Comparison of ENCODE assay signal across 1 cellular context in the genomic region with DNA sequence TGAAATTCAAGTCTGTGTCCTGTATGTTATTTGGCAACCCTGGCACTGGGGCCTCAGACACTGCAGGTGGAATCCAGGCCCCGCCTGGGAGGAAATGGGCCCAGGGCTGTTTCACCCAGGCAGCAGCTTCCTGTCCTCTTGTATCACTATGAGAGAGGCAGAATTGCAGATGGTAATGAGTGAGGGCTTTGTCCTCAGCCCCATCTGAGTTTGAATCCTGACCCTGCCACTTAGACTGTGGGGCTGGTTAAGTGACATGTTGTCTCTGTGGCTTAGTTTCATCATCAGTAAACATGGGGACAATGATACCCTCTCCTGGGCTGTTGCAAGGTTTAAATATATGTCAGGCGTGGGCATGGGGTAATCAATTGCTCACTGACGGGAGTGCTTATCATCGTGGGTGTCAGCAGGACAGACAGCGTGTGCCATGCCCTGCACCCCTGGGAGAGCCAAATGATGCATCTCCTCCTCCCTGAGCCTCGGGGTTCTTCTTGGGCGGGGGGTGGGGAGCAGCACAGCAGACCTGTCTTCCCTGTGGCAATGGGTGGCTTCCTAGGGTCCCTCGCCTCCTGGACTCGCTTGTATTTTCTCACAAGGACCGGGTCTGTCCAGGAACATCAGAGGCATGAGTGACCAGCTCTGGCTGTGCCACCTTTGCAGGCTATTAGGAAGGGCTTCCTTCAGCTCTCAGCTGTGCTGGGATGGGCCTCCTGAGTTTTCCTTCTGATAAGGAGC.
TF ChIP-seq lines count a peak whose summit lies in the region.

No MANE protein-coding gene starts in this region.

TF ChIP-seq in HepG2, 621 proteins besides CTCF, POLR2A, EP300 and RAD21 (continued from another document and continues in another):
- TF ChIP-seq, protein P1, sequence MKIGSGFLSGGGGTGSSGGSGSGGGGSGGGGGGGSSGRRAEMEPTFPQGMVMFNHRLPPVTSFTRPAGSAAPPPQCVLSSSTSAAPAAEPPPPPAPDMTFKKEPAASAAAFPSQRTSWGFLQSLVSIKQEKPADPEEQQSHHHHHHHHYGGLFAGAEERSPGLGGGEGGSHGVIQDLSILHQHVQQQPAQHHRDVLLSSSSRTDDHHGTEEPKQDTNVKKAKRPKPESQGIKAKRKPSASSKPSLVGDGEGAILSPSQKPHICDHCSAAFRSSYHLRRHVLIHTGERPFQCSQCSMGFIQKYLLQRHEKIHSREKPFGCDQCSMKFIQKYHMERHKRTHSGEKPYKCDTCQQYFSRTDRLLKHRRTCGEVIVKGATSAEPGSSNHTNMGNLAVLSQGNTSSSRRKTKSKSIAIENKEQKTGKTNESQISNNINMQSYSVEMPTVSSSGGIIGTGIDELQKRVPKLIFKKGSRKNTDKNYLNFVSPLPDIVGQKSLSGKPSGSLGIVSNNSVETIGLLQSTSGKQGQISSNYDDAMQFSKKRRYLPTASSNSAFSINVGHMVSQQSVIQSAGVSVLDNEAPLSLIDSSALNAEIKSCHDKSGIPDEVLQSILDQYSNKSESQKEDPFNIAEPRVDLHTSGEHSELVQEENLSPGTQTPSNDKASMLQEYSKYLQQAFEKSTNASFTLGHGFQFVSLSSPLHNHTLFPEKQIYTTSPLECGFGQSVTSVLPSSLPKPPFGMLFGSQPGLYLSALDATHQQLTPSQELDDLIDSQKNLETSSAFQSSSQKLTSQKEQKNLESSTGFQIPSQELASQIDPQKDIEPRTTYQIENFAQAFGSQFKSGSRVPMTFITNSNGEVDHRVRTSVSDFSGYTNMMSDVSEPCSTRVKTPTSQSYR (CRISPR knock-in tag; IDR thresholded peaks at IDR 0.05; ENCODE audit: borderline replicate concordance) = no peak; the same call in 1 of the 2 replicates
- no peak for TF ChIP-seq CENPX (CRISPR knock-in tag; IDR thresholded peaks at IDR 0.05)
- TF ChIP-seq, protein P2, sequence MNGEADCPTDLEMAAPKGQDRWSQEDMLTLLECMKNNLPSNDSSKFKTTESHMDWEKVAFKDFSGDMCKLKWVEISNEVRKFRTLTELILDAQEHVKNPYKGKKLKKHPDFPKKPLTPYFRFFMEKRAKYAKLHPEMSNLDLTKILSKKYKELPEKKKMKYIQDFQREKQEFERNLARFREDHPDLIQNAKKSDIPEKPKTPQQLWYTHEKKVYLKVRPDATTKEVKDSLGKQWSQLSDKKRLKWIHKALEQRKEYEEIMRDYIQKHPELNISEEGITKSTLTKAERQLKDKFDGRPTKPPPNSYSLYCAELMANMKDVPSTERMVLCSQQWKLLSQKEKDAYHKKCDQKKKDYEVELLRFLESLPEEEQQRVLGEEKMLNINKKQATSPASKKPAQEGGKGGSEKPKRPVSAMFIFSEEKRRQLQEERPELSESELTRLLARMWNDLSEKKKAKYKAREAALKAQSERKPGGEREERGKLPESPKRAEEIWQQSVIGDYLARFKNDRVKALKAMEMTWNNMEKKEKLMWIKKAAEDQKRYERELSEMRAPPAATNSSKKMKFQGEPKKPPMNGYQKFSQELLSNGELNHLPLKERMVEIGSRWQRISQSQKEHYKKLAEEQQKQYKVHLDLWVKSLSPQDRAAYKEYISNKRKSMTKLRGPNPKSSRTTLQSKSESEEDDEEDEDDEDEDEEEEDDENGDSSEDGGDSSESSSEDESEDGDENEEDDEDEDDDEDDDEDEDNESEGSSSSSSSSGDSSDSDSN (CRISPR knock-in tag; IDR thresholded peaks at IDR 0.05) = peak; percentile 47; the same call in 1 of the 2 replicates
- no peak for TF ChIP-seq TCF7 (IDR thresholded peaks at IDR 0.05; ENCODE audit: low read depth)
- no peak for TF ChIP-seq ZNF713 (CRISPR knock-in tag; IDR thresholded peaks at IDR 0.05)
- TF ChIP-seq ZBTB42 (CRISPR knock-in tag; IDR thresholded peaks at IDR 0.05) = no peak
- no peak for TF ChIP-seq NFATC3 (CRISPR knock-in tag; IDR thresholded peaks at IDR 0.05)
- TF ChIP-seq, protein P3, sequence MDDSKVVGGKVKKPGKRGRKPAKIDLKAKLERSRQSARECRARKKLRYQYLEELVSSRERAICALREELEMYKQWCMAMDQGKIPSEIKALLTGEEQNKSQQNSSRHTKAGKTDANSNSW (CRISPR knock-in tag; IDR thresholded peaks at IDR 0.05; ENCODE audit: borderline replicate concordance) = no peak
- TF ChIP-seq, protein P4, sequence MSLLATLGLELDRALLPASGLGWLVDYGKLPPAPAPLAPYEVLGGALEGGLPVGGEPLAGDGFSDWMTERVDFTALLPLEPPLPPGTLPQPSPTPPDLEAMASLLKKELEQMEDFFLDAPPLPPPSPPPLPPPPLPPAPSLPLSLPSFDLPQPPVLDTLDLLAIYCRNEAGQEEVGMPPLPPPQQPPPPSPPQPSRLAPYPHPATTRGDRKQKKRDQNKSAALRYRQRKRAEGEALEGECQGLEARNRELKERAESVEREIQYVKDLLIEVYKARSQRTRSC (CRISPR knock-in tag; IDR thresholded peaks at IDR 0.05; ENCODE audit: low read depth) = no peak
- TF ChIP-seq ZNF558 (CRISPR knock-in tag; IDR thresholded peaks at IDR 0.05; ENCODE audit: borderline replicate concordance) = no peak
- TF ChIP-seq, protein P5, sequence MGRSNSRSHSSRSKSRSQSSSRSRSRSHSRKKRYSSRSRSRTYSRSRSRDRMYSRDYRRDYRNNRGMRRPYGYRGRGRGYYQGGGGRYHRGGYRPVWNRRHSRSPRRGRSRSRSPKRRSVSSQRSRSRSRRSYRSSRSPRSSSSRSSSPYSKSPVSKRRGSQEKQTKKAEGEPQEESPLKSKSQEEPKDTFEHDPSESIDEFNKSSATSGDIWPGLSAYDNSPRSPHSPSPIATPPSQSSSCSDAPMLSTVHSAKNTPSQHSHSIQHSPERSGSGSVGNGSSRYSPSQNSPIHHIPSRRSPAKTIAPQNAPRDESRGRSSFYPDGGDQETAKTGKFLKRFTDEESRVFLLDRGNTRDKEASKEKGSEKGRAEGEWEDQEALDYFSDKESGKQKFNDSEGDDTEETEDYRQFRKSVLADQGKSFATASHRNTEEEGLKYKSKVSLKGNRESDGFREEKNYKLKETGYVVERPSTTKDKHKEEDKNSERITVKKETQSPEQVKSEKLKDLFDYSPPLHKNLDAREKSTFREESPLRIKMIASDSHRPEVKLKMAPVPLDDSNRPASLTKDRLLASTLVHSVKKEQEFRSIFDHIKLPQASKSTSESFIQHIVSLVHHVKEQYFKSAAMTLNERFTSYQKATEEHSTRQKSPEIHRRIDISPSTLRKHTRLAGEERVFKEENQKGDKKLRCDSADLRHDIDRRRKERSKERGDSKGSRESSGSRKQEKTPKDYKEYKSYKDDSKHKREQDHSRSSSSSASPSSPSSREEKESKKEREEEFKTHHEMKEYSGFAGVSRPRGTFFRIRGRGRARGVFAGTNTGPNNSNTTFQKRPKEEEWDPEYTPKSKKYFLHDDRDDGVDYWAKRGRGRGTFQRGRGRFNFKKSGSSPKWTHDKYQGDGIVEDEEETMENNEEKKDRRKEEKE (IDR thresholded peaks at IDR 0.05) = no peak
- TF ChIP-seq ZNF232 (CRISPR knock-in tag; IDR thresholded peaks at IDR 0.05; ENCODE audit: borderline replicate concordance) = no peak
- TF ChIP-seq, protein P6, sequence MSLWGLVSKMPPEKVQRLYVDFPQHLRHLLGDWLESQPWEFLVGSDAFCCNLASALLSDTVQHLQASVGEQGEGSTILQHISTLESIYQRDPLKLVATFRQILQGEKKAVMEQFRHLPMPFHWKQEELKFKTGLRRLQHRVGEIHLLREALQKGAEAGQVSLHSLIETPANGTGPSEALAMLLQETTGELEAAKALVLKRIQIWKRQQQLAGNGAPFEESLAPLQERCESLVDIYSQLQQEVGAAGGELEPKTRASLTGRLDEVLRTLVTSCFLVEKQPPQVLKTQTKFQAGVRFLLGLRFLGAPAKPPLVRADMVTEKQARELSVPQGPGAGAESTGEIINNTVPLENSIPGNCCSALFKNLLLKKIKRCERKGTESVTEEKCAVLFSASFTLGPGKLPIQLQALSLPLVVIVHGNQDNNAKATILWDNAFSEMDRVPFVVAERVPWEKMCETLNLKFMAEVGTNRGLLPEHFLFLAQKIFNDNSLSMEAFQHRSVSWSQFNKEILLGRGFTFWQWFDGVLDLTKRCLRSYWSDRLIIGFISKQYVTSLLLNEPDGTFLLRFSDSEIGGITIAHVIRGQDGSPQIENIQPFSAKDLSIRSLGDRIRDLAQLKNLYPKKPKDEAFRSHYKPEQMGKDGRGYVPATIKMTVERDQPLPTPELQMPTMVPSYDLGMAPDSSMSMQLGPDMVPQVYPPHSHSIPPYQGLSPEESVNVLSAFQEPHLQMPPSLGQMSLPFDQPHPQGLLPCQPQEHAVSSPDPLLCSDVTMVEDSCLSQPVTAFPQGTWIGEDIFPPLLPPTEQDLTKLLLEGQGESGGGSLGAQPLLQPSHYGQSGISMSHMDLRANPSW (CRISPR knock-in tag; IDR thresholded peaks at IDR 0.05; ENCODE audit: borderline replicate concordance) = no peak
- TF ChIP-seq PLRG1 (conservative IDR thresholded peaks at IDR 0.05) = no peak
- TF ChIP-seq ESRRA (CRISPR knock-in tag; IDR thresholded peaks at IDR 0.05; ENCODE audit: low read depth) = no peak; the same call in 1 of the 2 replicates
- TF ChIP-seq, protein P7, sequence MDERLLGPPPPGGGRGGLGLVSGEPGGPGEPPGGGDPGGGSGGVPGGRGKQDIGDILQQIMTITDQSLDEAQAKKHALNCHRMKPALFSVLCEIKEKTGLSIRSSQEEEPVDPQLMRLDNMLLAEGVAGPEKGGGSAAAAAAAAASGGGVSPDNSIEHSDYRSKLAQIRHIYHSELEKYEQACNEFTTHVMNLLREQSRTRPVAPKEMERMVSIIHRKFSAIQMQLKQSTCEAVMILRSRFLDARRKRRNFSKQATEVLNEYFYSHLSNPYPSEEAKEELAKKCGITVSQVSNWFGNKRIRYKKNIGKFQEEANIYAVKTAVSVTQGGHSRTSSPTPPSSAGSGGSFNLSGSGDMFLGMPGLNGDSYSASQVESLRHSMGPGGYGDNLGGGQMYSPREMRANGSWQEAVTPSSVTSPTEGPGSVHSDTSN (CRISPR knock-in tag; IDR thresholded peaks at IDR 0.05) = peak; percentile 53; the same call in 1 of the 2 replicates
- TF ChIP-seq, protein P8, sequence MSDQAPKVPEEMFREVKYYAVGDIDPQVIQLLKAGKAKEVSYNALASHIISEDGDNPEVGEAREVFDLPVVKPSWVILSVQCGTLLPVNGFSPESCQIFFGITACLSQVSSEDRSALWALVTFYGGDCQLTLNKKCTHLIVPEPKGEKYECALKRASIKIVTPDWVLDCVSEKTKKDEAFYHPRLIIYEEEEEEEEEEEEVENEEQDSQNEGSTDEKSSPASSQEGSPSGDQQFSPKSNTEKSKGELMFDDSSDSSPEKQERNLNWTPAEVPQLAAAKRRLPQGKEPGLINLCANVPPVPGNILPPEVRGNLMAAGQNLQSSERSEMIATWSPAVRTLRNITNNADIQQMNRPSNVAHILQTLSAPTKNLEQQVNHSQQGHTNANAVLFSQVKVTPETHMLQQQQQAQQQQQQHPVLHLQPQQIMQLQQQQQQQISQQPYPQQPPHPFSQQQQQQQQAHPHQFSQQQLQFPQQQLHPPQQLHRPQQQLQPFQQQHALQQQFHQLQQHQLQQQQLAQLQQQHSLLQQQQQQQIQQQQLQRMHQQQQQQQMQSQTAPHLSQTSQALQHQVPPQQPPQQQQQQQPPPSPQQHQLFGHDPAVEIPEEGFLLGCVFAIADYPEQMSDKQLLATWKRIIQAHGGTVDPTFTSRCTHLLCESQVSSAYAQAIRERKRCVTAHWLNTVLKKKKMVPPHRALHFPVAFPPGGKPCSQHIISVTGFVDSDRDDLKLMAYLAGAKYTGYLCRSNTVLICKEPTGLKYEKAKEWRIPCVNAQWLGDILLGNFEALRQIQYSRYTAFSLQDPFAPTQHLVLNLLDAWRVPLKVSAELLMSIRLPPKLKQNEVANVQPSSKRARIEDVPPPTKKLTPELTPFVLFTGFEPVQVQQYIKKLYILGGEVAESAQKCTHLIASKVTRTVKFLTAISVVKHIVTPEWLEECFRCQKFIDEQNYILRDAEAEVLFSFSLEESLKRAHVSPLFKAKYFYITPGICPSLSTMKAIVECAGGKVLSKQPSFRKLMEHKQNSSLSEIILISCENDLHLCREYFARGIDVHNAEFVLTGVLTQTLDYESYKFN (CRISPR knock-in tag; conservative IDR thresholded peaks at IDR 0.05) = peak; percentile 83
- no peak for TF ChIP-seq ZNF326 (CRISPR knock-in tag; IDR thresholded peaks at IDR 0.05; ENCODE audit: borderline replicate concordance)
- no peak for TF ChIP-seq ZNF367 (CRISPR knock-in tag; IDR thresholded peaks at IDR 0.05; ENCODE audit: borderline replicate concordance)
- TF ChIP-seq NR2C2 (CRISPR knock-in tag; IDR thresholded peaks at IDR 0.05; ENCODE audit: borderline replicate concordance) = peak; percentile 53; the same call in 1 of the 2 replicates
- peak; percentile 52; the same call in 1 of the 2 replicates for TF ChIP-seq THAP11 (CRISPR knock-in tag; IDR thresholded peaks at IDR 0.05)
- no peak for TF ChIP-seq NFKB2 (CRISPR knock-in tag; IDR thresholded peaks at IDR 0.05; ENCODE audit: borderline replicate concordance)
- TF ChIP-seq, protein P9, sequence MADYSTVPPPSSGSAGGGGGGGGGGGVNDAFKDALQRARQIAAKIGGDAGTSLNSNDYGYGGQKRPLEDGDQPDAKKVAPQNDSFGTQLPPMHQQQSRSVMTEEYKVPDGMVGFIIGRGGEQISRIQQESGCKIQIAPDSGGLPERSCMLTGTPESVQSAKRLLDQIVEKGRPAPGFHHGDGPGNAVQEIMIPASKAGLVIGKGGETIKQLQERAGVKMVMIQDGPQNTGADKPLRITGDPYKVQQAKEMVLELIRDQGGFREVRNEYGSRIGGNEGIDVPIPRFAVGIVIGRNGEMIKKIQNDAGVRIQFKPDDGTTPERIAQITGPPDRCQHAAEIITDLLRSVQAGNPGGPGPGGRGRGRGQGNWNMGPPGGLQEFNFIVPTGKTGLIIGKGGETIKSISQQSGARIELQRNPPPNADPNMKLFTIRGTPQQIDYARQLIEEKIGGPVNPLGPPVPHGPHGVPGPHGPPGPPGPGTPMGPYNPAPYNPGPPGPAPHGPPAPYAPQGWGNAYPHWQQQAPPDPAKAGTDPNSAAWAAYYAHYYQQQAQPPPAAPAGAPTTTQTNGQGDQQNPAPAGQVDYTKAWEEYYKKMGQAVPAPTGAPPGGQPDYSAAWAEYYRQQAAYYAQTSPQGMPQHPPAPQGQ (CRISPR knock-in tag; IDR thresholded peaks at IDR 0.05; ENCODE audit: borderline replicate concordance) = no peak
- TF ChIP-seq RFX5 (IDR thresholded peaks at IDR 0.05; ENCODE audit: low read depth, low read length) = no peak
- TF ChIP-seq ATF7 (IDR thresholded peaks at IDR 0.05) = peak; percentile 65; the same call in 1 of the 2 replicates
- TF ChIP-seq ATF7 (CRISPR knock-in tag; IDR thresholded peaks at IDR 0.05) = no peak
- TF ChIP-seq, protein P10, sequence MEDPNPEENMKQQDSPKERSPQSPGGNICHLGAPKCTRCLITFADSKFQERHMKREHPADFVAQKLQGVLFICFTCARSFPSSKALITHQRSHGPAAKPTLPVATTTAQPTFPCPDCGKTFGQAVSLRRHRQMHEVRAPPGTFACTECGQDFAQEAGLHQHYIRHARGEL (CRISPR knock-in tag; IDR thresholded peaks at IDR 0.05) = no peak
- no peak for TF ChIP-seq ZNF766 (CRISPR knock-in tag; IDR thresholded peaks at IDR 0.05; ENCODE audit: borderline replicate concordance)
- 0 out of 2 replicates have a peak, but pooled peaks have one; percentile 35 for TF ChIP-seq SPEN (CRISPR knock-in tag; IDR thresholded peaks at IDR 0.05; ENCODE audit: low read depth)
- TF ChIP-seq ZNF496 (CRISPR knock-in tag; IDR thresholded peaks at IDR 0.05; ENCODE audit: insufficient replicate concordance) = no peak
- TF ChIP-seq, protein P11, sequence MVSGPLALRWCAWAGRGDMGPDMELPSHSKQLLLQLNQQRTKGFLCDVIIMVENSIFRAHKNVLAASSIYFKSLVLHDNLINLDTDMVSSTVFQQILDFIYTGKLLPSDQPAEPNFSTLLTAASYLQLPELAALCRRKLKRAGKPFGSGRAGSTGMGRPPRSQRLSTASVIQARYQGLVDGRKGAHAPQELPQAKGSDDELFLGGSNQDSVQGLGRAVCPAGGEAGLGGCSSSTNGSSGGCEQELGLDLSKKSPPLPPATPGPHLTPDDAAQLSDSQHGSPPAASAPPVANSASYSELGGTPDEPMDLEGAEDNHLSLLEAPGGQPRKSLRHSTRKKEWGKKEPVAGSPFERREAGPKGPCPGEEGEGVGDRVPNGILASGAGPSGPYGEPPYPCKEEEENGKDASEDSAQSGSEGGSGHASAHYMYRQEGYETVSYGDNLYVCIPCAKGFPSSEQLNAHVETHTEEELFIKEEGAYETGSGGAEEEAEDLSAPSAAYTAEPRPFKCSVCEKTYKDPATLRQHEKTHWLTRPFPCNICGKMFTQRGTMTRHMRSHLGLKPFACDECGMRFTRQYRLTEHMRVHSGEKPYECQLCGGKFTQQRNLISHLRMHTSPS (CRISPR knock-in tag; IDR thresholded peaks at IDR 0.05; ENCODE audit: low read depth) = peak; percentile 74
